8 cellular contexts compared by ENCODE assay signal in the genomic region with DNA sequence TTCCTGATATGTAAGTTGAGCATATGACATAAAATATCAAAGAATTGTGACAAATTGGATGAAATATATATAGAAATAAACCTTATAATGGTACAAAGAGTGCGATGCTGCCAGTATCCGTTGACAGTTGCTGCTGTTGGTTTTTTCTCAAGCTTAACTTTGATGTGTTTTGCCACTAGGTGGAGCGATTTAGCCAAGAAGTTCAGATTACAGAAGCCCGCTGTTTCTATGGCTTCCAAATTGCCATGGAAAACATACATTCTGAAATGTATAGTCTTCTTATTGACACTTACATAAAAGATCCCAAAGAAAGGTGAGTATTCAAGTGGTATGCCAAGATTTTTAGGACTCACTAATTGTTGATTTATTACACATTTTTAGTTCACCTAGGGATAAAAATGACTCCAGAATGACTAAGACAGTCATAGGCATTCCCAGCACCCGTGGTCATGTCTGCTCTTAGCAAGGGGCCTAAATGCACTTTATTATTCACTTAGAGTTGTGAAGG. TPM values are rescaled to one million over a fixed set of nuclear protein-coding genes. Genes with fewer than 3 reads are reported as not detected.
DNase-seq lines count a peak whose midpoint lies in the region; ATAC-seq and TF ChIP-seq lines count a peak whose summit lies in the region.

No MANE protein-coding gene starts in this region.

- WGBS in ectodermal cell, 2 experiments = 52% methylated on average over 5 of the region's 5 CpGs

- TF ChIP-seq CTCF in AG04449 (IDR thresholded peaks at IDR 0.05; ENCODE audit: insufficient read depth, low read length, missing control alignments) = peak; percentile 24

- DNase-seq in AG04449 (ENCODE audit: low read depth, low spot score) (peak; percentile 26), GM03348 (ENCODE audit: low spot score) (peak; percentile 55), NCI-H187 (lab: John Stamatoyannopoulos, UW) (peak; percentile 49 to 62), T follicular helper cell (ENCODE audit: low read depth) (peak; percentile 24), islet precursor cell (no peak)
- no peak for DNase-seq in natural killer cell treated with Interleukin-12 subunit alpha and Interleukin-12 subunit beta and Interleukin-15 and Interleukin-18, amount 100 ng/mL, for 72 hours (ENCODE audit: low spot score)

- H3K27ac ChIP-seq in ectodermal cell (ENCODE audit: insufficient read depth, low read depth, low read length, poor library complexity, severe bottlenecking) = no peak overlapping the region

- no peaks in the 10 kb centered on the region for H3K27me3 Mint-ChIP-seq in natural killer cell treated with Interleukin-12 subunit alpha and Interleukin-12 subunit beta and Interleukin-15 and Interleukin-18, amount 100 ng/mL, for 72 hours

- POLR2A ChIA-PET in AG04449 (lab: Yijun Ruan, JAX) = interaction anchor here (0.8 to 1.5 kb wide), 2 partner anchors 15 to 328 kb away, joined by 4 read pairs; no protein-coding TSS in a partner anchor

- ATAC-seq in natural killer cell treated with Interleukin-12 subunit alpha and Interleukin-12 subunit beta and Interleukin-15 and Interleukin-18, amount 100 ng/mL, for 72 hours = no peak
- ATAC-seq in HG03571 (IDR thresholded peaks at IDR 0.05; ENCODE audit: unreplicated experiment) = no peak

- peak overlapping the region; percentile 87 for H3K27ac Mint-ChIP-seq in natural killer cell treated with Interleukin-12 subunit alpha and Interleukin-12 subunit beta and Interleukin-15 and Interleukin-18, amount 100 ng/mL, for 72 hours

- peak overlapping the region; percentile 93 for H3K4me3 Mint-ChIP-seq in natural killer cell treated with Interleukin-12 subunit alpha and Interleukin-12 subunit beta and Interleukin-15 and Interleukin-18, amount 100 ng/mL, for 72 hours

- H3K4me1 Mint-ChIP-seq in natural killer cell treated with Interleukin-12 subunit alpha and Interleukin-12 subunit beta and Interleukin-15 and Interleukin-18, amount 100 ng/mL, for 72 hours (ENCODE audit: low read depth in 2 of 2) = peaks cover 46 to 65% of the 10 kb centered on the region in 2 donors

- peaks cover 45% of the 10 kb centered on the region for H3K36me3 Mint-ChIP-seq in natural killer cell treated with Interleukin-12 subunit alpha and Interleukin-12 subunit beta and Interleukin-15 and Interleukin-18, amount 100 ng/mL, for 72 hours

- CTCF ChIA-PET in AG04449 (lab: Yijun Ruan, JAX) = interaction anchor here (0.6 to 16.0 kb wide), 44 partner anchors 10 to 544 kb away, joined by 3 to 356 read pairs (median 4); a partner anchor contains a TSS

- H3K4me3 ChIP-seq in AG04449 (ENCODE audit: low read depth, low read length) (no peak overlapping the region), ectodermal cell (ENCODE audit: insufficient read depth, low read depth, low read length) (peak overlapping the region; percentile 84)

- H3K4me1 ChIP-seq in ectodermal cell (ENCODE audit: control insufficient read depth, insufficient read depth, low read length) = peaks cover 5% of the 10 kb centered on the region

- no peaks in the 10 kb centered on the region for H3K9me3 ChIP-seq in ectodermal cell (ENCODE audit: control insufficient read depth, low read length)

- H3K27me3 ChIP-seq in ectodermal cell (ENCODE audit: control insufficient read depth, insufficient read depth, low read length, poor library complexity, severe bottlenecking) = peaks cover 8% of the 10 kb centered on the region

- H3K36me3 ChIP-seq in ectodermal cell (ENCODE audit: control insufficient read depth, insufficient read depth, low read length) = peaks cover 32% of the 10 kb centered on the region

- H3K9me3 Mint-ChIP-seq in natural killer cell treated with Interleukin-12 subunit alpha and Interleukin-12 subunit beta and Interleukin-15 and Interleukin-18, amount 100 ng/mL, for 72 hours = no peaks in the 10 kb centered on the region

RNA-seq across cellular contexts. Expression of a gene that starts 2.1 kb away (rescaled TPM):
- 122 TPM for polyA plus RNA-seq in ectodermal cell (2013, experiment 1 of 4)
- 110 TPM for polyA plus RNA-seq in ectodermal cell (2013, experiment 2 of 4)
- polyA plus RNA-seq in ectodermal cell (2013, experiment 3 of 4) = 87.4 TPM
- 86.9 TPM for polyA plus RNA-seq in ectodermal cell (2013, experiment 4 of 4)
- total RNA-seq in natural killer cell treated with Interleukin-12 subunit alpha and Interleukin-12 subunit beta and Interleukin-15 and Interleukin-18, amount 100 ng/mL, for 72 hours = 100 to 1,000 TPM; 375 to 624 TPM

RNA-seq across cellular contexts. Expression of a gene that starts 44.4 kb away (rescaled TPM):
- polyA plus RNA-seq in ectodermal cell (2013, experiment 1 of 4) = 1.0 TPM
- polyA plus RNA-seq in ectodermal cell (2013, experiment 2 of 4) = 0.28 TPM
- 0.43 TPM for polyA plus RNA-seq in ectodermal cell (2013, experiment 3 of 4)
- polyA plus RNA-seq in ectodermal cell (2013, experiment 4 of 4) = 0.16 TPM
- under 1 TPM in 1 of 2 donors, not detected in 1; 0.45 TPM for total RNA-seq in natural killer cell treated with Interleukin-12 subunit alpha and Interleukin-12 subunit beta and Interleukin-15 and Interleukin-18, amount 100 ng/mL, for 72 hours

Comparison
In these comparisons a context has a peak if more than half of its experiments do, and no peak if none do; other contexts are left out.
1. DNase-seq: peak in AG04449 (single experiment), GM03348 (single experiment), NCI-H187 (2 of 2) and T follicular helper cell (single experiment); none in natural killer cell treated with Interleukin-12 subunit alpha and Interleukin-12 subunit beta and Interleukin-15 and Interleukin-18, amount 100 ng/mL, for 72 hours (single experiment) and islet precursor cell (single experiment).